8 cellular contexts compared by ENCODE assay signal in the genomic region with DNA sequence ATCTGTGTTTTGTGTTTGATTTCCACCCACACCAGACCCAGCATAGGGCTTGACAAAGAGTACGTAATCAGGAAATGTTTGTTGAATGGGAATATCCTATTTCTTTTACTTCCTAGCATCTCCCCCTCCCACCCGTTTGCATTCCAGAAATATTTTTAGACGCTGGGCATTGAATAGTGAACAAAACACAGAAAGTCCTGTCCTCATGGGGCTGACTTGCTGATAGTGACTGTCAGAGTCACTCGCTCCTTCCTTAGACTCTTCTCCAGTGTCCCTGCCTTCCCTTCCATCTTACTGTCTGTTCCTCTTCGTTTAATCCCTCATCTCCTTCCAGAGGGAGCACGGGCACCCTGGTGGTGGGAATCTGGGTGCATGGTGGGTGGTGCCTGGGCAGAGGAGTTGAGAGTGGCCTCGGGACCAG. TPM values are rescaled to one million over a fixed set of nuclear protein-coding genes. Genes with fewer than 3 reads are reported as not detected.
DNase-seq lines count a peak whose midpoint lies in the region; ATAC-seq and TF ChIP-seq lines count a peak whose summit lies in the region.

No MANE protein-coding gene starts in this region.

- H3K4me3 ChIP-seq in AG10803 (ENCODE audit: low read length) (peak overlapping the region; percentile 94), thoracic aorta (peak overlapping the region; percentile 85)

- no peaks in the 10 kb centered on the region for H3K9me3 ChIP-seq in thoracic aorta

- peaks cover 41% of the 10 kb centered on the region for H3K4me1 Mint-ChIP-seq in activated naive CD8-positive, alpha-beta T cell (ENCODE audit: low read depth)

- H3K27me3 ChIP-seq in thoracic aorta (replicated peaks; ENCODE audit: insufficient read depth): no peaks in the 10 kb centered on the region

- peaks cover 6% of the 10 kb centered on the region for H3K36me3 ChIP-seq in thoracic aorta

- H3K27ac Mint-ChIP-seq in activated naive CD8-positive, alpha-beta T cell: peak overlapping the region; percentile 100

- no peaks in the 10 kb centered on the region for H3K27me3 Mint-ChIP-seq in activated naive CD8-positive, alpha-beta T cell

- H3K9me3 Mint-ChIP-seq in activated naive CD8-positive, alpha-beta T cell (ENCODE audit: low read depth): no peaks in the 10 kb centered on the region

- TF ChIP-seq CTCF in AG10803 (conservative IDR thresholded peaks at IDR 0.05; ENCODE audit: low read length): peak; percentile 42
- TF ChIP-seq CTCF in thoracic aorta (IDR thresholded peaks at IDR 0.05): no peak

- peak; percentile 29 for DNase-seq in AG10803 (ENCODE audit: low read depth)
- peak; percentile 19 for DNase-seq in HT-29 (ENCODE audit: low spot score)
- peak; percentile 79 for DNase-seq in islet precursor cell
- no peak for DNase-seq in thoracic aorta (ENCODE audit: low spot score)
- no peak for DNase-seq in A172 (ENCODE audit: low spot score)
- DNase-seq in AML-193 (lab: John Stamatoyannopoulos, UW): no peak

- peaks cover 12 to 28% of the 10 kb centered on the region in 2 donors for H3K4me1 ChIP-seq in thoracic aorta (ENCODE audit: control insufficient read depth in 1 of 2, low read depth in 2 of 2)

- H3K4me3 Mint-ChIP-seq in activated naive CD8-positive, alpha-beta T cell: peak overlapping the region; percentile 98

- ATAC-seq in thoracic aorta (ENCODE audit: insufficient number of reproducible peaks, low FRiP score, low read depth) (no peak), HG03521 (IDR thresholded peaks at IDR 0.05; ENCODE audit: unreplicated experiment) (no peak)

- peaks cover 16% of the 10 kb centered on the region for H3K36me3 Mint-ChIP-seq in activated naive CD8-positive, alpha-beta T cell

- H3K27ac ChIP-seq in thoracic aorta: peak overlapping the region; percentile 88 to 97

RNA-seq across cellular contexts. Expression of a gene that starts 0.5 kb away (rescaled TPM):
- total RNA-seq in HT-29 (2014; rRNA removed; shearing (Covaris generic)): 7.3 and 11.4 TPM in 2 replicates
- total RNA-seq in thoracic aorta: 10 to 100 TPM in 1 of 2 donors, 1 to 10 TPM in 1; 6.6 to 12.5 TPM
- 11.2 and 12.9 TPM in 2 replicates for total RNA-seq in A172 (2014; rRNA removed; shearing (Covaris generic))

RNA-seq across cellular contexts. Expression of a gene that starts 53.6 kb away (rescaled TPM):
- 0.18 and 0.37 TPM in 2 replicates for total RNA-seq in HT-29 (2014; rRNA removed; shearing (Covaris generic))
- total RNA-seq in thoracic aorta: not detected
- total RNA-seq in A172 (2014; rRNA removed; shearing (Covaris generic)): 0.24 TPM in 1 of 2 replicates, not detected in the other

Comparison
In these comparisons a context has a peak if more than half of its experiments do, and no peak if none do; other contexts are left out.
1. DNase-seq: peak in AG10803 (single experiment), HT-29 (single experiment) and islet precursor cell (single experiment); none in thoracic aorta (single experiment), A172 (single experiment) and AML-193 (0 of 2).